In genomic region chr1:177983824-177984528, GRCh38 we compare ENCODE assay signal across 9 cellular contexts. TPM values are rescaled to one million over a fixed set of nuclear protein-coding genes. Genes with fewer than 3 reads are reported as not detected.
DNase-seq lines count a peak whose midpoint lies in the region; ATAC-seq, FAIRE-seq and TF ChIP-seq lines count a peak whose summit lies in the region.
"Had no signal": no experiment of that assay in that cellular context is flagged by ENCODE, and none has a peak within 500 bp of the region (broad histone marks: within the 10 kb centered on the region; RNA-seq: fewer than 3 reads in every experiment).

No MANE protein-coding gene starts in this region.

- no peaks in the 10 kb centered on the region for H3K4me1 ChIP-seq in pancreas

- H3K27me3 ChIP-seq in pancreas (no peaks in the 10 kb centered on the region), WERI-Rb-1 (ENCODE audit: insufficient read depth, low read depth, severe bottlenecking) (peaks cover 3% of the 10 kb centered on the region)
- H3K27me3 ChIP-seq: dorsolateral prefrontal cortex had no signal

- H3K36me3 ChIP-seq in pancreas (no peaks in the 10 kb centered on the region), WERI-Rb-1 (no peaks in the 10 kb centered on the region)

- no peak for FAIRE-seq in pancreas (lab: Jason Lieb, UNC)

- intact Hi-C loops in pancreas (cut with DNase I): no loop called here

- ATAC-seq in pancreas (peak; percentile 95 to 98 (median 96)), HG02571 (IDR thresholded peaks at IDR 0.05; ENCODE audit: unreplicated experiment) (no peak)

- H3K4me3 ChIP-seq in fibroblast of villous mesenchyme (ENCODE audit: low read depth, low read length) (peak overlapping the region; percentile 4), pancreas (peak overlapping the region in 3 of 4 donors; percentile 10 to 40 (median 20)), WERI-Rb-1 (ENCODE audit: low read depth, low read length) (no peak overlapping the region)

- H3K9me3 ChIP-seq in pancreas (no peaks in the 10 kb centered on the region), WERI-Rb-1 (ENCODE audit: severe bottlenecking) (peaks cover 5% of the 10 kb centered on the region)

- no peak for TF ChIP-seq CTCF in fibroblast of villous mesenchyme (IDR thresholded peaks at IDR 0.05; ENCODE audit: insufficient read depth, low read depth, low read length)
- TF ChIP-seq CTCF in pancreas (IDR thresholded peaks at IDR 0.05): no peak
- TF ChIP-seq CTCF in WERI-Rb-1 (IDR thresholded peaks at IDR 0.05; ENCODE audit: low read depth, low read length): no peak

- DNase-seq in GOT3 (lab: John Stamatoyannopoulos, UW) (peak; percentile 68), RPMI8226 (peak; percentile 35), fibroblast of villous mesenchyme (ENCODE audit: low read depth) (peak; percentile 93), pancreas (peak in 4 of 6 donors; percentile 45 to 77 (median 63)), SW480 (ENCODE audit: low spot score) (no peak), WERI-Rb-1 (no peak), T-helper 9 cell (no peak)

- peak overlapping the region; percentile 14 to 69 (median 40) for H3K27ac ChIP-seq in pancreas
- H3K27ac ChIP-seq in WERI-Rb-1: no peak overlapping the region

- WGBS in pancreas, 2 donors: 38 to 39% methylated on average over 4 of the region's 4 CpGs

RNA-seq across cellular contexts. Expression of gene SEC16B, which starts 14.1 kb away (rescaled TPM):
- total RNA-seq in fibroblast of villous mesenchyme (1.3 and 1.6 TPM in 2 replicates), pancreas (1 to 10 TPM; 2.8 to 7.2 (median 4.0) TPM)
- polyA plus RNA-seq in pancreas: 10 to 100 TPM; 14.0 to 16.9 TPM

Comparison
In these comparisons a context has a peak if more than half of its experiments do, and no peak if none do; other contexts are left out.
1. DNase-seq: peak in GOT3 (single experiment), RPMI8226 (single experiment), fibroblast of villous mesenchyme (single experiment) and pancreas (4 of 6); none in SW480 (single experiment), WERI-Rb-1 (single experiment) and T-helper 9 cell (single experiment).